13 cellular contexts compared by ENCODE assay signal in the genomic region with DNA sequence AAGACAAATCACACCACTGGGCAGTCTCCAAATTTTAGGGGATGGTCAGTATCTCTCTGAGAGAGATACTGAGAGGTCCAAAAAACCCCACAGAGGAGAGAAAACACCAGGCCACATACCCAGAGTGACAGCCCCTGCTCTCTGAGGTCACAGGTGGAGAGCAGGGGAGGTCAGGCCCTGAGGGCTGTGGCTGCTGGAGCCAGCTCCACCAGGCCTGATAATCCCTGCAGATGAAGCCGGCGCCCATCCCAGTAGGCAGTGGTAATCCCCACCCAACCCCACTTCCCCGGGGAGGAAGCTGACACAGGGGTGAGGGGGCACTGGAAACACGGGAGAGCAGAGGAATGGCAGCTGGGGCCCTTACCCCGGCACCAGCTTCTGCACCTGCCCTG. TPM values are rescaled to one million over a fixed set of nuclear protein-coding genes. Genes with fewer than 3 reads are reported as not detected.
DNase-seq lines count a peak whose midpoint lies in the region; ATAC-seq, FAIRE-seq and TF ChIP-seq lines count a peak whose summit lies in the region.
"Had no signal": no experiment of that assay in that cellular context is flagged by ENCODE, and none has a peak within 500 bp of the region (broad histone marks: within the 10 kb centered on the region; RNA-seq: fewer than 3 reads in every experiment).

No MANE protein-coding gene starts in this region.

- H4K20me1 ChIP-seq in BLaER1 treated with 17β-estradiol and CSF1 and Interleukin-3, amounts not matched to agents 10 nM and 100 nM, result no peaks in the 10 kb centered on the region
- H4K20me1 ChIP-seq in K562 (replicated peaks; ENCODE audit: control insufficient read depth, insufficient read depth, low read length), result no peaks in the 10 kb centered on the region

- H3K23ac ChIP-seq in trophoblast cell (ENCODE audit: low read length), result no peak overlapping the region

- H4K12ac ChIP-seq in trophoblast cell (ENCODE audit: low read depth, low read length), result no peak overlapping the region

- H3K36me3 ChIP-seq in BLaER1 treated with 17β-estradiol and CSF1 and Interleukin-3, amounts not matched to agents 10 nM and 100 nM, result no peaks in the 10 kb centered on the region
- no peaks in the 10 kb centered on the region for H3K36me3 ChIP-seq in K562 (ENCODE audit: control insufficient read depth, insufficient read depth, low read length)
- H3K36me3 ChIP-seq in trophoblast cell (ENCODE audit: control insufficient read depth in 1 of 2, insufficient read depth in 2 of 2, low read length in 2 of 2), result no peaks in the 10 kb centered on the region
- H3K36me3 ChIP-seq: neutrophil had no signal

- in situ Hi-C loops in K562 (cut with MboI), result no loop called here

- H3K4me2 ChIP-seq in BLaER1 treated with 17β-estradiol and CSF1 and Interleukin-3, amounts not matched to agents 10 nM and 100 nM, result peak overlapping the region; percentile 67 to 92 (median 84)
- H3K4me2 ChIP-seq in K562 (ENCODE audit: insufficient read depth, low read length) (no peak overlapping the region), trophoblast cell (ENCODE audit: low read length) (no peak overlapping the region)

- peak overlapping the region; percentile 15 for H2BK12ac ChIP-seq in trophoblast cell (ENCODE audit: low read length)

- peaks cover 8% of the 10 kb centered on the region for H3K79me1 ChIP-seq in trophoblast cell (ENCODE audit: low read length)

- peaks cover 71 to 95% (median 84%) of the 10 kb centered on the region in 10 experiments for H3K4me1 ChIP-seq in BLaER1 treated with 17β-estradiol and CSF1 and Interleukin-3, amounts not matched to agents 10 nM and 100 nM
- H3K4me1 ChIP-seq in K562 (replicated peaks in 1 of 2; ENCODE audit: control insufficient read depth in 2 of 2, insufficient read depth in 2 of 2, low read length in 2 of 2) (peaks cover 1 to 23% of the 10 kb centered on the region in 2 experiments; a peak in 4 of 5 replicates), trophoblast cell (ENCODE audit: control insufficient read depth in 1 of 2, insufficient read depth in 2 of 2, low read length in 2 of 2) (peaks cover 13 to 14% of the 10 kb centered on the region in 2 experiments)

- 39% methylated on average over 5 of the region's 5 CpGs for WGBS in K562 (ENCODE audit: insufficient coverage, low coverage, missing lambda C conversion rate)
- WGBS in trophoblast cell (ENCODE audit: extremely low coverage, insufficient coverage, insufficient read length), result no CpG with 5 or more reads among the region's 5 CpGs

- H3K79me2 ChIP-seq in K562 (ENCODE audit: control insufficient read depth, insufficient read depth, low read length) (no peaks in the 10 kb centered on the region), trophoblast cell (ENCODE audit: control insufficient read depth, insufficient read depth, low read length, poor library complexity) (peaks cover 3% of the 10 kb centered on the region)

- H2AK5ac ChIP-seq in trophoblast cell (ENCODE audit: low read length), result peak overlapping the region; percentile 35

- TF ChIP-seq CTCF in K562 (IDR thresholded peaks at IDR 0.05 in 2 of 3, conservative IDR thresholded peaks at IDR 0.05 in 1 of 3; ENCODE audit: insufficient read depth in 2 of 3, low read depth in 1 of 3, low read length in 3 of 3), result no peak

- H3K27ac ChIP-seq in BLaER1 treated with 17β-estradiol and CSF1 and Interleukin-3, amounts not matched to agents 10 nM and 100 nM, result peak overlapping the region; percentile 75 to 90 (median 88); a peak in 21 of 22 replicates
- H3K27ac ChIP-seq in K562 (ENCODE audit: extremely low read depth, low read depth, low read length), result no peak overlapping the region
- H3K27ac ChIP-seq in trophoblast cell (ENCODE audit: low read depth, low read length), result no peak overlapping the region
- H3K27ac ChIP-seq: neutrophil had no signal

- peaks cover 0 to 7% (median 0%) of the 10 kb centered on the region in 11 experiments; a peak in 1 of 22 replicates for H3K27me3 ChIP-seq in BLaER1 treated with 17β-estradiol and CSF1 and Interleukin-3, amounts not matched to agents 10 nM and 100 nM
- H3K27me3 ChIP-seq in K562 (ENCODE audit: control insufficient read depth in 2 of 2, insufficient read depth in 2 of 2, low read length in 2 of 2), result no peaks in the 10 kb centered on the region
- no peaks in the 10 kb centered on the region for H3K27me3 ChIP-seq in trophoblast cell (ENCODE audit: insufficient read depth, low read length)
- H3K27me3 ChIP-seq: neutrophil had no signal

- TF ChIP-seq EP300 in K562 (IDR thresholded peaks at IDR 0.05; ENCODE audit: low read length), result no peak

- BruUV-seq in K562 (replicated peaks; lab: Mats Ljungman, UMichigan), result no TSS peak

- no peak overlapping the region for H3K4me3 ChIP-seq in BLaER1 treated with 17β-estradiol and CSF1 and Interleukin-3, amounts not matched to agents 10 nM and 100 nM
- no peak overlapping the region for H3K4me3 ChIP-seq in K562
- no peak overlapping the region for H3K4me3 ChIP-seq in trophoblast cell (ENCODE audit: low read depth, low read length)

- peak; percentile 29 for ATAC-seq in HG03159 (IDR thresholded peaks at IDR 0.05; ENCODE audit: unreplicated experiment)
- peak; percentile 50; the same call in 2 of the 3 replicates for ATAC-seq in K562

- CTCF ChIA-PET in K562 (lab: Yijun Ruan, JAX; ENCODE audit: low intra/inter-chr PET ratio), result no interaction called here

- H2AFZ ChIP-seq in K562 (ENCODE audit: low read depth, low read length) (no peak overlapping the region; the same call in 1 of the 2 replicates), trophoblast cell (ENCODE audit: insufficient read depth, low read length, poor library complexity) (no peak overlapping the region)

- intact Hi-C loops in K562 (cut with micrococcal nuclease), result no loop called here

- no peak overlapping the region for H4K8ac ChIP-seq in trophoblast cell (ENCODE audit: low read depth, low read length)

- H3K18ac ChIP-seq in trophoblast cell (ENCODE audit: low read length), result no peak overlapping the region

- TF ChIP-seq POLR2A in K562 (conservative IDR thresholded peaks at IDR 0.05), result no peak

- POLR2A ChIA-PET in K562 (lab: Yijun Ruan, JAX), result interaction anchor here (0.6 to 1.1 kb wide), 2 partner anchors 15 to 290 kb away, joined by 3 to 6 read pairs; no protein-coding TSS in a partner anchor

- DNase-seq in K562 (ENCODE audit: extremely low read depth in 1 of 4, low spot score in 3 of 4) (no peak), trophoblast cell (no peak), AG20443 (ENCODE audit: low spot score) (no peak), H4 (ENCODE audit: low spot score) (no peak), NCI-H1417 treated with DMSO at 0.1 percent for 48 hours (lab: John Stamatoyannopoulos, UW) (no peak), GM03348 (ENCODE audit: low spot score) (no peak)
- DNase-seq: dorsolateral prefrontal cortex, foreskin melanocyte, SIG-M5 had no signal

- no peak overlapping the region for H4K91ac ChIP-seq in trophoblast cell (ENCODE audit: low read depth, low read length)

- FAIRE-seq in K562 (lab: Jason Lieb, UNC), result no peak
- FAIRE-seq: keratinocyte had no signal

- H3K14ac ChIP-seq in trophoblast cell (ENCODE audit: low read length), result no peak overlapping the region

- H3K9me1 ChIP-seq in K562 (ENCODE audit: control insufficient read depth, insufficient read depth, low read length), result no peaks in the 10 kb centered on the region

- H3K4ac ChIP-seq in trophoblast cell (ENCODE audit: low read depth, low read length), result no peak overlapping the region

- peak overlapping the region; percentile 71 to 85 (median 79); a peak in 20 of 22 replicates for H3K9ac ChIP-seq in BLaER1 treated with 17β-estradiol and CSF1 and Interleukin-3, amounts not matched to agents 10 nM and 100 nM
- H3K9ac ChIP-seq in K562 (ENCODE audit: insufficient read depth in 1 of 2, low read depth in 2 of 2, low read length in 2 of 2) (peak overlapping the region in 1 of 2 experiments; percentile 72; a peak in 2 of 4 replicates), trophoblast cell (ENCODE audit: low read length) (no peak overlapping the region)

- H3K9me3 ChIP-seq in BLaER1 treated with 17β-estradiol and CSF1 and Interleukin-3, amounts not matched to agents 10 nM and 100 nM (replicated peaks in 1 of 11), result peaks cover 0 to 15% (median 0%) of the 10 kb centered on the region in 11 experiments; a peak in 2 of 22 replicates
- H3K9me3 ChIP-seq in K562 (replicated peaks; ENCODE audit: control insufficient read depth, insufficient read depth, low read depth, low read length) (no peaks in the 10 kb centered on the region), trophoblast cell (ENCODE audit: insufficient read depth, low read depth, low read length) (no peaks in the 10 kb centered on the region)
- H3K9me3 ChIP-seq: neutrophil had no signal

- H2BK5ac ChIP-seq in trophoblast cell (ENCODE audit: low read depth, low read length, poor library complexity), result no peak overlapping the region

- TF ChIP-seq RAD21 in K562 (CRISPR knock-in tag; conservative IDR thresholded peaks at IDR 0.05 in 1 of 2, IDR thresholded peaks at IDR 0.05 in 1 of 2), result no peak

- peak overlapping the region; percentile 60 for H2BK120ac ChIP-seq in trophoblast cell (ENCODE audit: insufficient read depth, low read length, poor library complexity)

RNA-seq across cellular contexts. Expression of gene SRP14, which starts 31.2 kb away (rescaled TPM):
- total RNA-seq in K562 (2011; cell fraction: chromatin; rRNA removed; ENCODE audit: low replicate concordance), result 30.2 and 39.1 TPM in 2 replicates
- 32.4 and 37.0 TPM in 2 replicates for total RNA-seq in K562 (2011; cell fraction: nucleolus; rRNA removed)
- total RNA-seq in K562 (2011; cell fraction: nucleoplasm; rRNA removed), result 49.5 and 55.9 TPM in 2 replicates
- total RNA-seq in K562 (2014; rRNA removed), result 409 and 442 TPM in 2 replicates
- total RNA-seq in K562 (2014; rRNA removed; fragmentation: Illumina TruSeq; extraction: Trizol), result 165 and 189 TPM in 2 replicates
- 167 and 189 TPM in 2 replicates for total RNA-seq in K562 (2015; rRNA removed; fragmentation: Illumina TruSeq; extraction: Trizol)
- total RNA-seq in K562 (2021), result 155 and 161 TPM in 2 replicates
- 353 and 402 TPM in 2 replicates for polyA plus RNA-seq in K562 (2011; rRNA removed)
- polyA plus RNA-seq in K562 (2011; cell fraction: cytosol; rRNA removed), result 142 and 212 TPM in 2 replicates
- 80.9 and 136 TPM in 2 replicates for polyA plus RNA-seq in K562 (2011; cell fraction: nucleus; rRNA removed)
- 199 and 317 TPM in 2 replicates for polyA plus RNA-seq in K562 (2012)
- 314 and 378 TPM in 2 replicates for polyA plus RNA-seq in K562 (2014; fragmentation: Illumina TruSeq; extraction: Trizol)
- polyA plus RNA-seq in K562 (2014; fragmentation: Nextera tagmentation; extraction: Ambion mirVana), result 1,000 to 10,000 TPM; 1,071 to 1,097 TPM
- 657 and 689 TPM in 2 replicates for polyA plus RNA-seq in K562 (2014; rRNA removed)
- polyA minus RNA-seq in K562 (2011; rRNA and poly(A)+ RNA removed), result 128 and 133 TPM in 2 replicates
- 40.4 and 48.7 TPM in 2 replicates for polyA minus RNA-seq in K562 (2011; cell fraction: cytosol; rRNA and poly(A)+ RNA removed)
- 28.3 and 45.9 TPM in 2 replicates for polyA minus RNA-seq in K562 (2011; cell fraction: nucleus; rRNA and poly(A)+ RNA removed)
- polyA plus RNA-seq in trophoblast cell (2013), result 497 and 515 TPM in 2 replicates
- 317 and 358 TPM in 2 replicates for total RNA-seq in H4 (2014; rRNA removed; shearing (Covaris generic))

RNA-seq across cellular contexts. Expression of gene BMF, which starts 38.5 kb away (rescaled TPM):
- total RNA-seq in K562 (2011; cell fraction: chromatin; rRNA removed; ENCODE audit: low replicate concordance), result 0.58 and 3.5 TPM in 2 replicates
- total RNA-seq in K562 (2011; cell fraction: nucleolus; rRNA removed), result 2.5 and 2.8 TPM in 2 replicates
- total RNA-seq in K562 (2011; cell fraction: nucleoplasm; rRNA removed), result 0.81 and 1.7 TPM in 2 replicates
- total RNA-seq in K562 (2014; rRNA removed) (0.41 and 0.59 TPM in 2 replicates), K562 (2014; rRNA removed; fragmentation: Illumina TruSeq; extraction: Trizol) (0.25 and 0.32 TPM in 2 replicates), K562 (2015; rRNA removed; fragmentation: Illumina TruSeq; extraction: Trizol) (0.19 and 0.29 TPM in 2 replicates), K562 (2021) (0.56 and 0.91 TPM in 2 replicates)
- polyA plus RNA-seq in K562 (2011; rRNA removed) (0.35 and 0.59 TPM in 2 replicates), K562 (2014; fragmentation: Illumina TruSeq; extraction: Trizol) (0.52 and 0.87 TPM in 2 replicates), K562 (2014; fragmentation: Nextera tagmentation; extraction: Ambion mirVana) (not detected), K562 (2014; rRNA removed) (0.82 and 0.86 TPM in 2 replicates)
- polyA plus RNA-seq in K562 (2011; cell fraction: cytosol; rRNA removed), result 0.49 and 0.56 TPM in 2 replicates
- polyA plus RNA-seq in K562 (2011; cell fraction: nucleus; rRNA removed), result 0.76 and 0.92 TPM in 2 replicates
- polyA plus RNA-seq in K562 (2012), result 0.53 and 3.8 TPM in 2 replicates
- 0.54 and 1.1 TPM in 2 replicates for polyA minus RNA-seq in K562 (2011; rRNA and poly(A)+ RNA removed)
- 1.2 TPM in 1 of 2 replicates, not detected in the other for polyA minus RNA-seq in K562 (2011; cell fraction: cytosol; rRNA and poly(A)+ RNA removed)
- 0.40 and 1.00 TPM in 2 replicates for polyA minus RNA-seq in K562 (2011; cell fraction: nucleus; rRNA and poly(A)+ RNA removed)
- 20.8 and 22.5 TPM in 2 replicates for polyA plus RNA-seq in trophoblast cell (2013)
- total RNA-seq in H4 (2014; rRNA removed; shearing (Covaris generic)), result 18.7 and 19.6 TPM in 2 replicates

Comparison
In these comparisons a context has a peak if more than half of its experiments do, and no peak if none do; other contexts are left out.
1. H3K27ac ChIP-seq: peak in BLaER1 treated with 17β-estradiol and CSF1 and Interleukin-3, amounts not matched to agents 10 nM and 100 nM (11 of 11); none in K562 (single experiment) and trophoblast cell (single experiment).
2. H3K4me2 ChIP-seq: peak in BLaER1 treated with 17β-estradiol and CSF1 and Interleukin-3, amounts not matched to agents 10 nM and 100 nM (11 of 11); none in K562 (single experiment) and trophoblast cell (single experiment).